8 cellular contexts compared by ENCODE assay signal in genomic region chr3:27467545-27467944, GRCh38. TPM values are rescaled to one million over a fixed set of nuclear protein-coding genes. Genes with fewer than 3 reads are reported as not detected.
DNase-seq lines count a peak whose midpoint lies in the region; ATAC-seq and TF ChIP-seq lines count a peak whose summit lies in the region.

No MANE protein-coding gene starts in this region.

- ATAC-seq in GM19324 (IDR thresholded peaks at IDR 0.05; ENCODE audit: low FRiP score, unreplicated experiment) (peak; percentile 84), HG03135 (IDR thresholded peaks at IDR 0.05; ENCODE audit: unreplicated experiment) (peak; percentile 77), mucosa of descending colon (peak; percentile 78)

- H3K9me3 Mint-ChIP-seq in endodermal cell = peaks cover 4% of the 10 kb centered on the region

- H3K4me1 Mint-ChIP-seq in endodermal cell = no peaks in the 10 kb centered on the region

- H3K27me3 Mint-ChIP-seq in endodermal cell (ENCODE audit: insufficient read depth) = no peaks in the 10 kb centered on the region

- H3K4me3 ChIP-seq in endodermal cell (ENCODE audit: low read length) (no peak overlapping the region), mucosa of descending colon (no peak overlapping the region)

- H3K4me1 ChIP-seq in endodermal cell (ENCODE audit: control insufficient read depth, insufficient read depth, low read length) (no peaks in the 10 kb centered on the region), mucosa of descending colon (ENCODE audit: low read depth) (no peaks in the 10 kb centered on the region)

- no peak overlapping the region for H3K9ac ChIP-seq in endodermal cell (ENCODE audit: extremely low read depth, low read length, poor library complexity, severe bottlenecking)

- 96% methylated on average over 3 of the region's 3 CpGs; no CpG with 5 or more reads in 1 of the 2 experiments for WGBS in endodermal cell (ENCODE audit: insufficient coverage in 1 of 2, insufficient read length in 1 of 2), 2 experiments

- DNase-seq in NCI-H2029 treated with DMSO at 0.1 percent for 48 hours (lab: John Stamatoyannopoulos, UW) (peak; percentile 21), NCI-H2029 (lab: John Stamatoyannopoulos, UW) (no peak), OCI-M1 (lab: John Stamatoyannopoulos, UW) (peak; percentile 80), endodermal cell (no peak), mucosa of descending colon (no peak), NK-92 (lab: John Stamatoyannopoulos, UW; ENCODE audit: unreplicated experiment) (no peak)

- no peak overlapping the region for H3K27ac Mint-ChIP-seq in endodermal cell

- no peak overlapping the region for H3K27ac ChIP-seq in endodermal cell (ENCODE audit: low read depth, low read length)

- TF ChIP-seq CTCF in endodermal cell (conservative IDR thresholded peaks at IDR 0.05) (peak; percentile 60), mucosa of descending colon (IDR thresholded peaks at IDR 0.05) (no peak)

- no peak overlapping the region for H3K4me3 Mint-ChIP-seq in endodermal cell

- H3K36me3 Mint-ChIP-seq in endodermal cell (ENCODE audit: low read depth) = peaks cover 23% of the 10 kb centered on the region

- H3K9me3 ChIP-seq in endodermal cell (ENCODE audit: control insufficient read depth, low read length) (peaks cover 7% of the 10 kb centered on the region), mucosa of descending colon (no peaks in the 10 kb centered on the region)

- H3K36me3 ChIP-seq in endodermal cell (ENCODE audit: control insufficient read depth, insufficient read depth, low read length) = peaks cover 5% of the 10 kb centered on the region
- H3K36me3 ChIP-seq in mucosa of descending colon (ENCODE audit: low read depth) = no peaks in the 10 kb centered on the region

- intact Hi-C loops in mucosa of descending colon (cut with DNase I, micrococcal nuclease) = loop anchor here in 1 of 2 donors (10.0 kb wide), 1 partner anchor 153 kb away; no protein-coding TSS in a partner anchor

- H3K27me3 ChIP-seq in endodermal cell (ENCODE audit: control insufficient read depth, insufficient read depth, low read length, poor library complexity, severe bottlenecking) = no peaks in the 10 kb centered on the region

RNA-seq across cellular contexts. Expression of gene SLC4A7, which starts 16.6 kb away (rescaled TPM):
- 10 to 100 TPM; 58.4 to 83.8 TPM for total RNA-seq in endodermal cell
- 50.7 TPM for polyA plus RNA-seq in endodermal cell (2013, experiment 1 of 2)
- polyA plus RNA-seq in endodermal cell (2013, experiment 2 of 2) = 49.1 TPM
- total RNA-seq in mucosa of descending colon = 10 to 100 TPM; 21.2 to 43.3 (median 22.7) TPM

Comparison
In these comparisons a context has a peak if more than half of its experiments do, and no peak if none do; other contexts are left out.
1. DNase-seq: peak in NCI-H2029 treated with DMSO at 0.1 percent for 48 hours (single experiment) and OCI-M1 (single experiment); none in NCI-H2029 (single experiment), endodermal cell (single experiment), mucosa of descending colon (0 of 3) and NK-92 (single experiment).
2. Peak in every context shown above with its lines, with median percentiles within 50 percentile points of each other: ATAC-seq.